ENCODE assay signal across 8 cellular contexts in genomic region chr6:147506704-147507114, GRCh38. TPM values are rescaled to one million over a fixed set of nuclear protein-coding genes. Genes with fewer than 3 reads are reported as not detected.
DNase-seq lines count a peak whose midpoint lies in the region; ATAC-seq and TF ChIP-seq lines count a peak whose summit lies in the region.

No MANE protein-coding gene starts in this region.

- H3K4me3 Mint-ChIP-seq in HFFc6 (peak overlapping the region; percentile 82), neural crest cell (peak overlapping the region; percentile 88)
- H3K4me3 Mint-ChIP-seq in activated CD8-positive, alpha-beta memory T cell treated with anti-CD3 and anti-CD28 coated beads, Interleukin-2, amount 10 ng/mL, durations not matched to agents 7 days and 5 days = no peak overlapping the region

- H3K27me3 Mint-ChIP-seq in HFFc6 (ENCODE audit: insufficient read depth) = peaks cover 32% of the 10 kb centered on the region
- peaks cover 59% of the 10 kb centered on the region for H3K27me3 Mint-ChIP-seq in activated CD8-positive, alpha-beta memory T cell treated with anti-CD3 and anti-CD28 coated beads, Interleukin-2, amount 10 ng/mL, durations not matched to agents 7 days and 5 days
- peaks cover 53% of the 10 kb centered on the region for H3K27me3 Mint-ChIP-seq in neural crest cell (ENCODE audit: low read depth)

- peaks cover 2% of the 10 kb centered on the region; the same call in 1 of the 2 replicates for H3K27me3 ChIP-seq in GM06990 (replicated peaks; ENCODE audit: control insufficient read depth, insufficient read depth, low read length)

- H3K4me1 Mint-ChIP-seq in HFFc6 (ENCODE audit: low read depth) (peaks cover 7% of the 10 kb centered on the region), neural crest cell (peaks cover 42% of the 10 kb centered on the region)
- H3K4me1 Mint-ChIP-seq in activated CD8-positive, alpha-beta memory T cell treated with anti-CD3 and anti-CD28 coated beads, Interleukin-2, amount 10 ng/mL, durations not matched to agents 7 days and 5 days = peaks cover 16% of the 10 kb centered on the region

- CTCF ChIA-PET in activated CD8-positive, alpha-beta memory T cell treated with anti-CD3 and anti-CD28 coated beads, Interleukin-2, amount 10 ng/mL, durations not matched to agents 7 days and 5 days (lab: Charles Lee) = interaction anchor here (0.6 to 1.8 kb wide), 9 partner anchors 8 to 957 kb away, joined by 3 to 6 read pairs (median 4); no protein-coding TSS in a partner anchor

- H3K36me3 Mint-ChIP-seq in HFFc6 (ENCODE audit: low read depth) = no peaks in the 10 kb centered on the region
- H3K36me3 Mint-ChIP-seq in activated CD8-positive, alpha-beta memory T cell treated with anti-CD3 and anti-CD28 coated beads, Interleukin-2, amount 10 ng/mL, durations not matched to agents 7 days and 5 days = no peaks in the 10 kb centered on the region
- no peaks in the 10 kb centered on the region for H3K36me3 Mint-ChIP-seq in neural crest cell (ENCODE audit: low read depth)

- H3K4me3 ChIP-seq in GM06990 (replicated peaks; ENCODE audit: low read depth, low read length) (no peak overlapping the region), fibroblast of villous mesenchyme (ENCODE audit: low read depth, low read length) (peak overlapping the region; percentile 34)

- TF ChIP-seq CTCF in GM06990 (IDR thresholded peaks at IDR 0.05; ENCODE audit: insufficient read depth, low read length, poor library complexity, severe bottlenecking) (peak; percentile 84), HFFc6 (IDR thresholded peaks at IDR 0.05) (peak; percentile 86), fibroblast of villous mesenchyme (IDR thresholded peaks at IDR 0.05; ENCODE audit: insufficient read depth, low read depth, low read length) (peak; percentile 79), neural crest cell (conservative IDR thresholded peaks at IDR 0.05) (peak; percentile 88)

- H3K27ac Mint-ChIP-seq in HFFc6 (no peak overlapping the region), neural crest cell (ENCODE audit: unreplicated experiment) (no peak overlapping the region)
- H3K27ac Mint-ChIP-seq in activated CD8-positive, alpha-beta memory T cell treated with anti-CD3 and anti-CD28 coated beads, Interleukin-2, amount 10 ng/mL, durations not matched to agents 7 days and 5 days = no peak overlapping the region

- ATAC-seq in activated CD8-positive, alpha-beta memory T cell treated with anti-CD3 and anti-CD28 coated beads, Interleukin-2, amount 10 ng/mL, durations not matched to agents 7 days and 5 days = peak; percentile 65
- no peak for ATAC-seq in HG02970 (IDR thresholded peaks at IDR 0.05; ENCODE audit: low FRiP score, unreplicated experiment)

- DNase-seq in GM06990 (ENCODE audit: extremely low read depth, insufficient read length) (peak; percentile 40), HFFc6 (peak; percentile 17), NCI-H2171 treated with DMSO at 0.1 percent for 48 hours (lab: John Stamatoyannopoulos, UW) (peak; percentile 54), fibroblast of villous mesenchyme (ENCODE audit: low read depth) (peak; percentile 55), neural crest cell (ENCODE audit: low read depth, low spot score) (peak; percentile 81), ureter (ENCODE audit: low spot score) (peak; percentile 76)
- DNase-seq in activated CD8-positive, alpha-beta memory T cell treated with anti-CD3 and anti-CD28 coated beads, Interleukin-2, amount 10 ng/mL, durations not matched to agents 7 days and 5 days = peak; percentile 59

- H3K36me3 ChIP-seq in GM06990 (ENCODE audit: control insufficient read depth, insufficient read depth, low read length) = no peaks in the 10 kb centered on the region

- H3K9me3 Mint-ChIP-seq in HFFc6 (no peaks in the 10 kb centered on the region), neural crest cell (no peaks in the 10 kb centered on the region)
- H3K9me3 Mint-ChIP-seq in activated CD8-positive, alpha-beta memory T cell treated with anti-CD3 and anti-CD28 coated beads, Interleukin-2, amount 10 ng/mL, durations not matched to agents 7 days and 5 days (ENCODE audit: low read depth) = no peaks in the 10 kb centered on the region

RNA-seq across cellular contexts. Expression of gene SAMD5, which starts 1.8 kb away (rescaled TPM):
- not detected for total RNA-seq in HFFc6 (2021; fragmentation: NEBNext Ultra II Directional; extraction: Animal tissue kit (Norgen Biotek cat#: 25700))
- under 1 TPM in 1 of 2 experiments, not detected in 1; 0.30 TPM for total RNA-seq in activated CD8-positive, alpha-beta memory T cell treated with anti-CD3 and anti-CD28 coated beads, Interleukin-2, amount 10 ng/mL, durations not matched to agents 7 days and 5 days
- total RNA-seq in fibroblast of villous mesenchyme (under 0.01 TPM in 2 replicates), neural crest cell (1.5 and 1.6 TPM in 2 replicates), ureter (4.8 TPM)

Comparison
In these comparisons a context has a peak if more than half of its experiments do, and no peak if none do; other contexts are left out.
1. DNase-seq: peak in every context shown above with its lines; median percentile 81 in neural crest cell; 76 in ureter; 59 in activated CD8-positive, alpha-beta memory T cell treated with anti-CD3 and anti-CD28 coated beads, Interleukin-2, amount 10 ng/mL, durations not matched to agents 7 days and 5 days; 55 in fibroblast of villous mesenchyme; 54 in NCI-H2171 treated with DMSO at 0.1 percent for 48 hours; 40 in GM06990; 17 in HFFc6.